14 cellular contexts compared by ENCODE assay signal in genomic region chr16:9112166-9112843, GRCh38. TPM values are rescaled to one million over a fixed set of nuclear protein-coding genes. Genes with fewer than 3 reads are reported as not detected.
DNase-seq lines count a peak whose midpoint lies in the region; ATAC-seq and TF ChIP-seq lines count a peak whose summit lies in the region.
"Had no signal": no experiment of that assay in that cellular context is flagged by ENCODE, and none has a peak within 500 bp of the region (broad histone marks: within the 10 kb centered on the region; RNA-seq: fewer than 3 reads in every experiment).

No MANE protein-coding gene starts in this region.

- 68% methylated on average over 5 of the region's 5 CpGs for WGBS in esophagus muscularis mucosa

- H3K4me3 Mint-ChIP-seq in CD4-positive, alpha-beta T cell = peak overlapping the region; percentile 39
- H3K4me3 Mint-ChIP-seq in osteocyte (ENCODE audit: unreplicated experiment) = peak overlapping the region; percentile 2

- peak overlapping the region; percentile 27 for H3K27ac ChIP-seq in CD4-positive, alpha-beta T cell (ENCODE audit: low read depth, low read length)
- H3K27ac ChIP-seq in SK-N-MC = peak overlapping the region; percentile 52; the same call in 1 of the 2 replicates
- H3K27ac ChIP-seq in left ventricle myocardium inferior (replicated peaks) = peak overlapping the region; percentile 28
- no peak overlapping the region for H3K27ac ChIP-seq in esophagus muscularis mucosa (replicated peaks in 1 of 4)
- H3K27ac ChIP-seq in gastrocnemius medialis = peak overlapping the region in 2 of 4 donors; percentile 15 to 31
- H3K27ac ChIP-seq: foreskin keratinocyte had no signal

- peak; percentile 9 for ATAC-seq in CD4-positive, alpha-beta T cell (ENCODE audit: poor library complexity)
- ATAC-seq in HG02973 (IDR thresholded peaks at IDR 0.05; ENCODE audit: unreplicated experiment) (no peak), gastrocnemius medialis (no peak)
- ATAC-seq: foreskin keratinocyte had no signal

- peaks cover 88% of the 10 kb centered on the region for H3K4me1 Mint-ChIP-seq in CD4-positive, alpha-beta T cell (ENCODE audit: low read depth)
- peaks cover 75% of the 10 kb centered on the region for H3K4me1 Mint-ChIP-seq in osteocyte (ENCODE audit: unreplicated experiment)

- H3K4me3 ChIP-seq in SK-N-MC (no peak overlapping the region), left ventricle myocardium inferior (no peak overlapping the region), esophagus muscularis mucosa (no peak overlapping the region), gastrocnemius medialis (no peak overlapping the region)

- H3K36me3 Mint-ChIP-seq in CD4-positive, alpha-beta T cell (ENCODE audit: low read depth) = peaks cover 91% of the 10 kb centered on the region
- peaks cover 40% of the 10 kb centered on the region for H3K36me3 Mint-ChIP-seq in osteocyte (ENCODE audit: unreplicated experiment)

- in situ Hi-C loops in gastrocnemius medialis (cut with MboI; ENCODE audit: low sequenced_read_pairs in 4 of 4) = no loop called here

- POLR2A ChIA-PET in CD4-positive, alpha-beta T cell (lab: Charles Lee) = interaction anchor here (3.5 kb wide), 1 partner anchor 20 kb away, joined by 18 read pairs; the partner anchor contains the start of gene HAPSTR1

- H3K9me3 ChIP-seq in CD4-positive, alpha-beta T cell (ENCODE audit: control insufficient read depth, low read length) = no peaks in the 10 kb centered on the region
- H3K9me3 ChIP-seq in SK-N-MC (ENCODE audit: low read depth, low read length) (no peaks in the 10 kb centered on the region), left ventricle myocardium inferior (replicated peaks) (no peaks in the 10 kb centered on the region), esophagus muscularis mucosa (no peaks in the 10 kb centered on the region), gastrocnemius medialis (no peaks in the 10 kb centered on the region)

- no peaks in the 10 kb centered on the region for H3K27me3 ChIP-seq in CD4-positive, alpha-beta T cell (ENCODE audit: control insufficient read depth, insufficient read depth, low read length)
- no peaks in the 10 kb centered on the region for H3K27me3 ChIP-seq in left ventricle myocardium inferior (ENCODE audit: low read depth)
- no peaks in the 10 kb centered on the region for H3K27me3 ChIP-seq in esophagus muscularis mucosa
- no peaks in the 10 kb centered on the region for H3K27me3 ChIP-seq in gastrocnemius medialis
- H3K27me3 ChIP-seq: foreskin keratinocyte had no signal

- TF ChIP-seq CTCF in CD4-positive, alpha-beta T cell (IDR thresholded peaks at IDR 0.05) = no peak
- TF ChIP-seq CTCF in left ventricle myocardium inferior (IDR thresholded peaks at IDR 0.05; ENCODE audit: borderline replicate concordance) (no peak), osteocyte (IDR thresholded peaks at IDR 0.05) (no peak), esophagus muscularis mucosa (IDR thresholded peaks at IDR 0.05) (no peak), gastrocnemius medialis (IDR thresholded peaks at IDR 0.05 in 4 of 5, conservative IDR thresholded peaks at IDR 0.05 in 1 of 5) (no peak)

- DNase-seq in CD4-positive, alpha-beta T cell = no peak
- DNase-seq in SK-N-MC (ENCODE audit: low read depth, low spot score) (no peak), left ventricle myocardium inferior (no peak), osteocyte (ENCODE audit: extremely low spot score, unreplicated experiment) (no peak), esophagus muscularis mucosa (ENCODE audit: extremely low spot score) (no peak), gastrocnemius medialis (no peak)
- DNase-seq in NK-92 treated with Interleukin-12 subunit alpha and Interleukin-12 subunit beta, amount 100 ng/mL, for 24 hours (lab: John Stamatoyannopoulos, UW) = no peak
- DNase-seq: activated CD8-positive, alpha-beta memory T cell treated with anti-CD3 and anti-CD28 coated beads, Interleukin-2, amount 50 U/mL, for 48 hours; central memory CD4-positive, alpha-beta T cell; DMS79; foreskin keratinocyte; NCI-H510A treated with DMSO at 0.1 percent for 48 hours; stimulated activated CD4-positive, alpha-beta T cell treated with anti-CD3 and anti-CD28 coated beads, Interleukin-2, amount 100 ng/mL, for 48 hours had no signal

- H3K27ac Mint-ChIP-seq in CD4-positive, alpha-beta T cell = peak overlapping the region; percentile 73
- H3K27ac Mint-ChIP-seq in osteocyte (ENCODE audit: unreplicated experiment) = peak overlapping the region; percentile 58

- TF ChIP-seq POLR2A in esophagus muscularis mucosa (IDR thresholded peaks at IDR 0.05; ENCODE audit: low read depth) (no peak), gastrocnemius medialis (IDR thresholded peaks at IDR 0.05) (no peak)

- no peaks in the 10 kb centered on the region for H3K27me3 Mint-ChIP-seq in CD4-positive, alpha-beta T cell
- H3K27me3 Mint-ChIP-seq in osteocyte (ENCODE audit: unreplicated experiment) = no peaks in the 10 kb centered on the region

- no peaks in the 10 kb centered on the region for H3K9me3 Mint-ChIP-seq in CD4-positive, alpha-beta T cell
- H3K9me3 Mint-ChIP-seq in osteocyte (ENCODE audit: unreplicated experiment) = no peaks in the 10 kb centered on the region

- CTCF ChIA-PET in CD4-positive, alpha-beta T cell (lab: Charles Lee) = no interaction called here

- TF ChIP-seq EP300 in esophagus muscularis mucosa (IDR thresholded peaks at IDR 0.05) = no peak

- peaks cover 99% of the 10 kb centered on the region for H3K4me1 ChIP-seq in left ventricle myocardium inferior
- H3K4me1 ChIP-seq in esophagus muscularis mucosa = peaks cover 75 to 91% (median 82%) of the 10 kb centered on the region in 4 donors
- peaks cover 84 to 90% of the 10 kb centered on the region in 2 donors for H3K4me1 ChIP-seq in gastrocnemius medialis

- H3K9ac ChIP-seq in SK-N-MC (ENCODE audit: insufficient read length) = no peak overlapping the region

- intact Hi-C loops in CD4-positive, alpha-beta T cell (cut with DNase I, micrococcal nuclease) = loop anchor here in 1 of 2 experiments (2.0 kb wide), 1 partner anchor 16 kb away; no protein-coding TSS in a partner anchor
- intact Hi-C loops in left ventricle myocardium inferior (cut with micrococcal nuclease) (no loop called here), esophagus muscularis mucosa (cut with DNase I) (no loop called here), gastrocnemius medialis (cut with DNase I; ENCODE audit: low total_unique reads) (loop anchor here (5.0 kb wide), 1 partner anchor 50 kb away; no protein-coding TSS in a partner anchor)

- H3K36me3 ChIP-seq in SK-N-MC (ENCODE audit: insufficient read depth, low read length) (peaks cover 97% of the 10 kb centered on the region), left ventricle myocardium inferior (peaks cover 22% of the 10 kb centered on the region), esophagus muscularis mucosa (peaks cover 5 to 30% (median 15%) of the 10 kb centered on the region in 4 donors), gastrocnemius medialis (peaks cover 0 to 8% of the 10 kb centered on the region in 2 donors)

RNA-seq across cellular contexts. Expression of gene HAPSTR1, which starts 20.9 kb away (rescaled TPM):
- 100 to 1,000 TPM; 152 to 153 TPM for total RNA-seq in CD4-positive, alpha-beta T cell
- 52.3 TPM for total RNA-seq in left ventricle myocardium inferior
- total RNA-seq in osteocyte = 73.4 and 80.2 TPM in 2 replicates
- total RNA-seq in esophagus muscularis mucosa = 10 to 100 TPM; 51.7 to 65.2 (median 57.1) TPM
- total RNA-seq in gastrocnemius medialis = 10 to 100 TPM; 55.0 to 65.0 (median 60.9) TPM

Comparison
In these comparisons a context has a peak if more than half of its experiments do, and no peak if none do; other contexts are left out.
1. H3K27ac ChIP-seq: peak in CD4-positive, alpha-beta T cell (single experiment), SK-N-MC (single experiment) and left ventricle myocardium inferior (single experiment); none in esophagus muscularis mucosa (0 of 4).